27 cellular contexts compared by ENCODE assay signal in the genomic region with DNA sequence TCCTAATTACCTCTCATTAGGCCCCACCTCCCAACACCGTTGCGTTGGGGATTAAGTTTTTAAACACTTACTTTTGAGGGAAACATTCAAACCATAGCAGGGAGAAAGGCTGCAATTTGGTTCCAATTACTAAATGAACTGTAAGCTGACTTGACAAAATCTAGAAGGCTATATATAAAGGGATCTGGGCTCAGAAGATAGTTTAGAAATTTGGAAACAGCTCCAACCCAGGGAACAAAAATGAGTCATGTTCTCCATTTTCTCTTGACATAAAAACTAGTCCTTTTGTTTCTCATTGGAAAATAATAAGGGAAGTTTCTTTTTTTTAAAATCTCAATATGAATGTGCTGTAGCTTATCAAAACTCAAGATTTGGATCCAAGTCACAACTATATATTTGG. TPM values are rescaled to one million over a fixed set of nuclear protein-coding genes. Genes with fewer than 3 reads are reported as not detected.
DNase-seq lines count a peak whose midpoint lies in the region; ATAC-seq and TF ChIP-seq lines count a peak whose summit lies in the region.
"Had no signal": no experiment of that assay in that cellular context is flagged by ENCODE, and none has a peak within 500 bp of the region (broad histone marks: within the 10 kb centered on the region; RNA-seq: fewer than 3 reads in every experiment).

No MANE protein-coding gene starts in this region.

- CTCF ChIA-PET in A673 (lab: Charles Lee), result no interaction called here
- CTCF ChIA-PET in IMR-90 (lab: Yijun Ruan, JAX), result interaction anchor here (0.6 to 1.2 kb wide), 2 partner anchors 271 to 282 kb away, joined by 4 to 5 read pairs; no protein-coding TSS in a partner anchor
- CTCF ChIA-PET in activated CD4-positive, alpha-beta memory T cell treated with anti-CD3 and anti-CD28 coated beads, Interleukin-2, amount 10 ng/mL, durations not matched to agents 7 days and 5 days (lab: Charles Lee), result interaction anchor here (0.6 to 1.4 kb wide), 6 partner anchors 11 to 214 kb away, joined by 3 to 5 read pairs (median 4); no protein-coding TSS in a partner anchor

- H4K20me1 ChIP-seq in IMR-90 (ENCODE audit: insufficient read depth, low read length), result no peaks in the 10 kb centered on the region

- no peak overlapping the region for H3K27ac Mint-ChIP-seq in activated CD4-positive, alpha-beta memory T cell treated with anti-CD3 and anti-CD28 coated beads, Interleukin-2, amount 10 ng/mL, durations not matched to agents 7 days and 5 days
- H3K27ac Mint-ChIP-seq: activated naive CD4-positive, alpha-beta T cell treated with anti-CD3 and anti-CD28 coated beads, Interleukin-2, amount 50 U/mL, for 24 hours; activated T-cell treated with anti-CD3 and anti-CD28 coated beads, Interleukin-2, amount 50 U/mL, for 72 hours; brain; naive thymus-derived CD8-positive, alpha-beta T cell had no signal

- no peak overlapping the region for H3K4ac ChIP-seq in IMR-90 (ENCODE audit: low read depth, low read length)

- dilution Hi-C loops in IMR-90 (cut with HindIII; ENCODE audit: low sequenced_read_pairs, unreplicated experiment), result no loop called here

- H2BK15ac ChIP-seq in IMR-90 (ENCODE audit: low read depth, low read length), result no peak overlapping the region

- no peak for TF ChIP-seq RAD21 in IMR-90 (IDR thresholded peaks at IDR 0.05; ENCODE audit: low read length)

- H3K4me3 ChIP-seq in A673 (ENCODE audit: low read depth, low read length, poor library complexity, severe bottlenecking), result no peak overlapping the region
- H3K4me3 ChIP-seq in IMR-90 (ENCODE audit: insufficient read depth, low read depth, low read length), result no peak overlapping the region
- H3K4me3 ChIP-seq: esophagus muscularis mucosa, heart left ventricle, MG63, ovary, uterus had no signal

- H3K56ac ChIP-seq in IMR-90 (ENCODE audit: extremely low read depth, insufficient read depth, low read length), result no peak overlapping the region

- no peak for TF ChIP-seq CTCF in A673 (conservative IDR thresholded peaks at IDR 0.05; ENCODE audit: low read depth, low read length)
- TF ChIP-seq CTCF in IMR-90 (conservative IDR thresholded peaks at IDR 0.05; ENCODE audit: low read depth, low read length), result no peak

- H3K36me3 ChIP-seq in A673 (ENCODE audit: insufficient read depth, low read length, poor library complexity, severe bottlenecking) (no peaks in the 10 kb centered on the region), IMR-90 (ENCODE audit: control insufficient read depth, insufficient read depth, low read length) (no peaks in the 10 kb centered on the region)
- H3K36me3 ChIP-seq: esophagus muscularis mucosa, heart left ventricle, MG63, ovary, uterus had no signal

- H3K4me3 Mint-ChIP-seq in activated CD4-positive, alpha-beta memory T cell treated with anti-CD3 and anti-CD28 coated beads, Interleukin-2, amount 10 ng/mL, durations not matched to agents 7 days and 5 days, result no peak overlapping the region
- H3K4me3 Mint-ChIP-seq: activated naive CD4-positive, alpha-beta T cell treated with anti-CD3 and anti-CD28 coated beads, Interleukin-2, amount 50 U/mL, for 24 hours; activated T-cell treated with anti-CD3 and anti-CD28 coated beads, Interleukin-2, amount 50 U/mL, for 72 hours; brain; CD14-positive monocyte; naive thymus-derived CD8-positive, alpha-beta T cell had no signal

- H2BK120ac ChIP-seq in IMR-90 (ENCODE audit: low read depth, low read length), result no peak overlapping the region

- H4K5ac ChIP-seq in IMR-90 (ENCODE audit: low read depth, low read length), result no peak overlapping the region

- no peak overlapping the region for H4K91ac ChIP-seq in IMR-90 (ENCODE audit: insufficient read depth, low read depth, low read length)

- peaks cover 8% of the 10 kb centered on the region for H3K4me1 ChIP-seq in A673 (ENCODE audit: insufficient read depth, low read length, poor library complexity, severe bottlenecking)
- H3K4me1 ChIP-seq in IMR-90 (ENCODE audit: control insufficient read depth, insufficient read depth, low read length), result no peaks in the 10 kb centered on the region
- H3K4me1 ChIP-seq: esophagus muscularis mucosa, uterus had no signal

- TF ChIP-seq POLR2A in IMR-90 (IDR thresholded peaks at IDR 0.05; ENCODE audit: low read depth, low read length), result no peak

- H2AK5ac ChIP-seq in IMR-90 (ENCODE audit: low read depth, low read length), result no peak overlapping the region

- intact Hi-C loops in A673 (cut with micrococcal nuclease; ENCODE audit: unreplicated experiment), result no loop called here
- intact Hi-C loops in IMR-90 (cut with micrococcal nuclease), result no loop called here

- H3K4me1 Mint-ChIP-seq in activated CD4-positive, alpha-beta memory T cell treated with anti-CD3 and anti-CD28 coated beads, Interleukin-2, amount 10 ng/mL, durations not matched to agents 7 days and 5 days, result peaks cover 10% of the 10 kb centered on the region
- H3K4me1 Mint-ChIP-seq: activated naive CD4-positive, alpha-beta T cell treated with anti-CD3 and anti-CD28 coated beads, Interleukin-2, amount 50 U/mL, for 24 hours had no signal

- H3K9me1 ChIP-seq in IMR-90 (ENCODE audit: insufficient read depth, low read length), result no peaks in the 10 kb centered on the region

- H3K9me3 Mint-ChIP-seq in activated CD4-positive, alpha-beta memory T cell treated with anti-CD3 and anti-CD28 coated beads, Interleukin-2, amount 10 ng/mL, durations not matched to agents 7 days and 5 days, result no peaks in the 10 kb centered on the region
- H3K9me3 Mint-ChIP-seq: activated naive CD4-positive, alpha-beta T cell treated with anti-CD3 and anti-CD28 coated beads, Interleukin-2, amount 50 U/mL, for 24 hours; activated T-cell treated with anti-CD3 and anti-CD28 coated beads, Interleukin-2, amount 50 U/mL, for 72 hours; naive thymus-derived CD8-positive, alpha-beta T cell had no signal

- H3K36me3 Mint-ChIP-seq in activated CD4-positive, alpha-beta memory T cell treated with anti-CD3 and anti-CD28 coated beads, Interleukin-2, amount 10 ng/mL, durations not matched to agents 7 days and 5 days (ENCODE audit: low read depth), result no peaks in the 10 kb centered on the region
- H3K36me3 Mint-ChIP-seq: activated naive CD4-positive, alpha-beta T cell treated with anti-CD3 and anti-CD28 coated beads, Interleukin-2, amount 50 U/mL, for 24 hours; brain; naive thymus-derived CD8-positive, alpha-beta T cell had no signal

- POLR2A ChIA-PET in A673 (lab: Charles Lee; ENCODE audit: low non-redundant PET), result no interaction called here
- POLR2A ChIA-PET in IMR-90 (lab: Charles Lee; ENCODE audit: unreplicated experiment), result no interaction called here
- POLR2A ChIA-PET in activated CD4-positive, alpha-beta memory T cell treated with anti-CD3 and anti-CD28 coated beads, Interleukin-2, amount 10 ng/mL, durations not matched to agents 7 days and 5 days (lab: Charles Lee), result no interaction called here

- H3K4me2 ChIP-seq in IMR-90 (ENCODE audit: low read depth, low read length), result no peak overlapping the region

- no TSS peak for BruUV-seq in A673 (replicated peaks; lab: Mats Ljungman, UMichigan)
- no TSS peak for BruUV-seq in IMR-90 (replicated peaks; lab: Mats Ljungman, UMichigan)

- H3K23ac ChIP-seq in IMR-90 (ENCODE audit: low read depth, low read length), result no peak overlapping the region

- ATAC-seq in IMR-90 (ENCODE audit: low read depth), result no peak
- ATAC-seq: activated T-cell treated with anti-CD3 and anti-CD28 coated beads, Interleukin-2, amount 50 U/mL, for 72 hours; naive thymus-derived CD8-positive, alpha-beta T cell had no signal

- in situ Hi-C loops in IMR-90 (cut with MboI; ENCODE audit: low sequenced_read_pairs), result no loop called here

- peak; percentile 32 for DNase-seq in A673 (ENCODE audit: low spot score)
- DNase-seq in IMR-90, result no peak
- DNase-seq in astrocyte of the hippocampus (ENCODE audit: low read depth, low spot score), result peak; percentile 13
- peak; percentile 5 for DNase-seq in fibroblast of the conjunctiva (ENCODE audit: low read depth)
- DNase-seq in NCI-H1436 treated with DMSO at 0.1 percent for 48 hours (lab: John Stamatoyannopoulos, UW), result no peak
- DNase-seq in activated effector memory CD4-positive, alpha-beta T cell treated with anti-CD3 and anti-CD28 coated beads, Interleukin-2, amount 50 U/mL, for 16 hours, result no peak
- no peak for DNase-seq in DMS153 (lab: John Stamatoyannopoulos, UW)
- no peak for DNase-seq in activated CD4-positive, alpha-beta memory T cell treated with anti-CD3 and anti-CD28 coated beads, Interleukin-2, amount 10 ng/mL, durations not matched to agents 7 days and 5 days
- DNase-seq: activated T-cell treated with anti-CD3 and anti-CD28 coated beads, Interleukin-2, amount 50 U/mL, for 72 hours; H7; heart left ventricle; MG63; naive thymus-derived CD8-positive, alpha-beta T cell; NCI-H1694; NCI-H526 treated with DMSO at 0.1 percent for 48 hours; ovary; Right ventricle myocardium superior; stimulated activated CD4-positive, alpha-beta T cell treated with anti-CD3 and anti-CD28 coated beads, Interleukin-15, amount 100 ng/mL, for 24 hours; substantia nigra; T-helper 1 cell; uterus had no signal

- no peak overlapping the region for H2AFZ ChIP-seq in IMR-90 (replicated peaks; ENCODE audit: low read length, poor library complexity)

- no peaks in the 10 kb centered on the region for H3K9me3 ChIP-seq in A673 (ENCODE audit: low read depth, low read length, poor library complexity, severe bottlenecking)
- H3K9me3 ChIP-seq in IMR-90 (ENCODE audit: control insufficient read depth, insufficient read depth, low read length), result no peaks in the 10 kb centered on the region
- H3K9me3 ChIP-seq: esophagus muscularis mucosa, heart left ventricle, MG63, ovary, uterus had no signal

- peaks cover 20% of the 10 kb centered on the region for H3K27me3 Mint-ChIP-seq in activated CD4-positive, alpha-beta memory T cell treated with anti-CD3 and anti-CD28 coated beads, Interleukin-2, amount 10 ng/mL, durations not matched to agents 7 days and 5 days

- H2AK9ac ChIP-seq in IMR-90 (replicated peaks; ENCODE audit: low read depth, low read length, poor library complexity), result no peak overlapping the region

- no peak overlapping the region for H2BK5ac ChIP-seq in IMR-90 (ENCODE audit: low read depth, low read length, poor library complexity, severe bottlenecking)

- H3K27me3 ChIP-seq in A673 (replicated peaks; ENCODE audit: insufficient read depth, low read depth, low read length, poor library complexity), result no peaks in the 10 kb centered on the region
- no peaks in the 10 kb centered on the region; the same call in none of the 2 replicates for H3K27me3 ChIP-seq in IMR-90 (ENCODE audit: control insufficient read depth, insufficient read depth, low read length)
- H3K27me3 ChIP-seq: esophagus muscularis mucosa, heart left ventricle, MG63, ovary, uterus had no signal

- no CpG with 5 or more reads among the region's 2 CpGs for WGBS in IMR-90 (ENCODE audit: extremely low coverage in 2 of 2, insufficient read length in 1 of 2), 2 experiments

- H4K8ac ChIP-seq in IMR-90 (ENCODE audit: low read depth in 2 of 2, low read length in 2 of 2), result no peak overlapping the region

- H3K18ac ChIP-seq in IMR-90 (ENCODE audit: low read depth, low read length), result no peak overlapping the region

- H3K9ac ChIP-seq in IMR-90 (ENCODE audit: low read depth, low read length), result no peak overlapping the region

- H3K27ac ChIP-seq in A673 (ENCODE audit: low read depth, low read length, poor library complexity, severe bottlenecking) (no peak overlapping the region), IMR-90 (ENCODE audit: insufficient read depth, low read length) (no peak overlapping the region)
- H3K27ac ChIP-seq: esophagus muscularis mucosa, heart left ventricle, HL-60, ovary, uterus had no signal

- H3K14ac ChIP-seq in IMR-90 (replicated peaks; ENCODE audit: low read depth, low read length), result no peak overlapping the region

- H3K79me1 ChIP-seq in IMR-90 (ENCODE audit: low read depth in 1 of 2, low read length in 2 of 2), result no peaks in the 10 kb centered on the region

- no peak overlapping the region for H2BK20ac ChIP-seq in IMR-90 (ENCODE audit: low read depth, low read length)

RNA-seq across cellular contexts. Expression of a gene that starts 17.5 kb away (rescaled TPM):
- total RNA-seq in A673 (2021), result not detected in 2 replicates
- total RNA-seq in IMR-90 (2012; rRNA removed), result not detected in 2 replicates
- polyA plus RNA-seq in IMR-90 (2012; rRNA removed), result not detected in 2 replicates
- not detected in 2 replicates for polyA plus RNA-seq in IMR-90 (2012; cell fraction: cytosol; rRNA removed)
- polyA plus RNA-seq in IMR-90 (2012; cell fraction: nucleus; rRNA removed; ENCODE audit: low replicate concordance), result not detected in 2 replicates
- not detected for total RNA-seq in activated CD4-positive, alpha-beta memory T cell treated with anti-CD3 and anti-CD28 coated beads, Interleukin-2, amount 10 ng/mL, durations not matched to agents 7 days and 5 days
- total RNA-seq: activated T-cell treated with anti-CD3 and anti-CD28 coated beads, Interleukin-2, amount 50 U/mL, for 72 hours; esophagus muscularis mucosa; G401; H7; naive thymus-derived CD8-positive, alpha-beta T cell; ovary; uterus had no signal
- polyA plus RNA-seq: CD14-positive monocyte; naive thymus-derived CD8-positive, alpha-beta T cell; ovary had no signal

RNA-seq across cellular contexts. Expression of a gene that starts 33.0 kb away (rescaled TPM):
- total RNA-seq in A673 (2021) (70.3 and 72.1 TPM in 2 replicates), IMR-90 (2012; rRNA removed) (21.1 and 27.2 TPM in 2 replicates)
- 26.9 and 32.5 TPM in 2 replicates for polyA plus RNA-seq in IMR-90 (2012; rRNA removed)
- polyA plus RNA-seq in IMR-90 (2012; cell fraction: cytosol; rRNA removed), result 5.0 and 8.7 TPM in 2 replicates
- 2.2 and 15.2 TPM in 2 replicates for polyA plus RNA-seq in IMR-90 (2012; cell fraction: nucleus; rRNA removed; ENCODE audit: low replicate concordance)
- 10 to 100 TPM; 20.8 to 21.5 TPM for total RNA-seq in activated CD4-positive, alpha-beta memory T cell treated with anti-CD3 and anti-CD28 coated beads, Interleukin-2, amount 10 ng/mL, durations not matched to agents 7 days and 5 days

Comparison
In these comparisons a context has a peak if more than half of its experiments do, and no peak if none do; other contexts are left out.
1. DNase-seq: peak in A673 (single experiment), astrocyte of the hippocampus (single experiment) and fibroblast of the conjunctiva (single experiment); none in IMR-90 (single experiment), NCI-H1436 treated with DMSO at 0.1 percent for 48 hours (single experiment), activated effector memory CD4-positive, alpha-beta T cell treated with anti-CD3 and anti-CD28 coated beads, Interleukin-2, amount 50 U/mL, for 16 hours (single experiment), DMS153 (single experiment) and activated CD4-positive, alpha-beta memory T cell treated with anti-CD3 and anti-CD28 coated beads, Interleukin-2, amount 10 ng/mL, durations not matched to agents 7 days and 5 days (single experiment).